In the genomic region with DNA sequence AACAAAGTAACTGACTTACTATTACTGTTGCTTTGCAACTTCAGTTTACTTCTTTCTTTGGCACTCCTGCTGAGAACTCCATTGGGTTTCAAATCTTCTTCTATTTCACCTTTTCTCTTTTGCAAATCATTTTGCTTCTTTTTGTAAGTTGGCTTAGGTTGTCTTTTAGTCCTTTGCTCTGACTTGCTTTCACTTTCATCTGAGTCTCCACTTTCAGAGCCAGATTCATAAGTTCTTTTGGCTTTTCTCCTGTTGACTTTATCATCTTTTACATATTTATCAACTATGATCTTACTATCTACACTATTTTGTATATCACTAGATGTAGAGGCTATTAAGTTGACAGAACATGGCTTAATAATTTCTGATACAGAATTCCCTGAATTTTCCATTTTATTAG, we compare ENCODE assay signal across 11 cellular contexts.
A peak's percentile ranks its signal among the peaks of the same experiment; 100 is the strongest.
DNase-seq lines count a peak whose midpoint lies in the region; ATAC-seq and TF ChIP-seq lines count a peak whose summit lies in the region.
"Had no signal": no experiment of that assay in that cellular context is flagged by ENCODE, and none has a peak within 500 bp of the region (broad histone marks: within the 10 kb centered on the region; RNA-seq: fewer than 3 reads in every experiment).

No MANE protein-coding gene starts in this region.

- no peak for ATAC-seq in CD4-positive, alpha-beta T cell (ENCODE audit: poor library complexity)
- peak; percentile 24 for ATAC-seq in HG02798 (IDR thresholded peaks at IDR 0.05; ENCODE audit: poor library complexity, unreplicated experiment)

- H3K27me3 ChIP-seq in CD4-positive, alpha-beta T cell (ENCODE audit: control insufficient read depth, insufficient read depth, low read length): no peaks in the 10 kb centered on the region
- H3K27me3 ChIP-seq: Peyer's patch had no signal

- in situ Hi-C loops in ACHN (cut with HindIII; ENCODE audit: low pct_ligation_motif_present, low pct_unique_long_range_greater_than_20kb, low sequenced_read_pairs): loop anchor here (25.0 kb wide), 1 partner anchor 506 kb away; no protein-coding TSS in a partner anchor

- H3K4me3 ChIP-seq in choroid plexus epithelial cell (ENCODE audit: low read depth, low read length): no peak overlapping the region

- CTCF ChIA-PET in CD4-positive, alpha-beta T cell (lab: Charles Lee): interaction anchor here (1.3 kb wide), 1 partner anchor 10 kb away, joined by 3 read pairs; no protein-coding TSS in a partner anchor

- peak overlapping the region; percentile 40 for H3K4me3 Mint-ChIP-seq in CD4-positive, alpha-beta T cell
- peak overlapping the region in 2 of 3 experiments; percentile 6 to 12 for H3K4me3 Mint-ChIP-seq in nephron

- H3K9me3 Mint-ChIP-seq in CD4-positive, alpha-beta T cell: no peaks in the 10 kb centered on the region
- no peaks in the 10 kb centered on the region for H3K9me3 Mint-ChIP-seq in nephron

- peaks cover 87% of the 10 kb centered on the region for H3K36me3 Mint-ChIP-seq in CD4-positive, alpha-beta T cell (ENCODE audit: low read depth)
- peaks cover 61% of the 10 kb centered on the region for H3K36me3 Mint-ChIP-seq in nephron (ENCODE audit: low read depth)

- H3K27ac ChIP-seq in CD4-positive, alpha-beta T cell (ENCODE audit: low read depth, low read length): no peak overlapping the region

- DNase-seq in CD4-positive, alpha-beta T cell: no peak
- DNase-seq in choroid plexus epithelial cell (ENCODE audit: low read depth) (peak; percentile 57), amygdala (lab: John Stamatoyannopoulos, UW) (no peak), ACHN (no peak), HCEC 1CT (no peak), NCI-H1436 (lab: John Stamatoyannopoulos, UW) (no peak)
- DNase-seq: activated CD4-positive, alpha-beta T cell treated with anti-CD3 and anti-CD28 coated beads, Interleukin-2, amount 50 U/mL, for 48 hours; NCI-H1105; Peyer's patch had no signal

- intact Hi-C loops in CD4-positive, alpha-beta T cell (cut with DNase I, micrococcal nuclease): loop anchor here in 1 of 2 experiments (5.0 kb wide), 1 partner anchor 306 kb away; no protein-coding TSS in a partner anchor

- H3K27me3 Mint-ChIP-seq in CD4-positive, alpha-beta T cell: no peaks in the 10 kb centered on the region
- H3K27me3 Mint-ChIP-seq in nephron (ENCODE audit: low read depth): no peaks in the 10 kb centered on the region

- POLR2A ChIA-PET in CD4-positive, alpha-beta T cell (lab: Charles Lee): interaction anchor here (0.7 to 1.6 kb wide), 3 partner anchors 7 to 423 kb away, joined by 3 to 11 read pairs (median 3); no protein-coding TSS in a partner anchor

- H3K27ac Mint-ChIP-seq in CD4-positive, alpha-beta T cell: peak overlapping the region; percentile 31
- peak overlapping the region; percentile 79 to 86 (median 85) for H3K27ac Mint-ChIP-seq in nephron

- no peaks in the 10 kb centered on the region for H3K9me3 ChIP-seq in CD4-positive, alpha-beta T cell (ENCODE audit: control insufficient read depth, low read length)
- H3K9me3 ChIP-seq: Peyer's patch had no signal

- peaks cover 63% of the 10 kb centered on the region for H3K4me1 Mint-ChIP-seq in CD4-positive, alpha-beta T cell (ENCODE audit: low read depth)
- peaks cover 62% of the 10 kb centered on the region for H3K4me1 Mint-ChIP-seq in nephron

- TF ChIP-seq CTCF in CD4-positive, alpha-beta T cell (IDR thresholded peaks at IDR 0.05): no peak
- no peak for TF ChIP-seq CTCF in choroid plexus epithelial cell (conservative IDR thresholded peaks at IDR 0.05; ENCODE audit: low read depth, low read length)
- no peak for TF ChIP-seq CTCF in nephron (IDR thresholded peaks at IDR 0.05; ENCODE audit: unreplicated experiment in 3 of 3)
